1 cellular context compared by ENCODE assay signal in the genomic region with DNA sequence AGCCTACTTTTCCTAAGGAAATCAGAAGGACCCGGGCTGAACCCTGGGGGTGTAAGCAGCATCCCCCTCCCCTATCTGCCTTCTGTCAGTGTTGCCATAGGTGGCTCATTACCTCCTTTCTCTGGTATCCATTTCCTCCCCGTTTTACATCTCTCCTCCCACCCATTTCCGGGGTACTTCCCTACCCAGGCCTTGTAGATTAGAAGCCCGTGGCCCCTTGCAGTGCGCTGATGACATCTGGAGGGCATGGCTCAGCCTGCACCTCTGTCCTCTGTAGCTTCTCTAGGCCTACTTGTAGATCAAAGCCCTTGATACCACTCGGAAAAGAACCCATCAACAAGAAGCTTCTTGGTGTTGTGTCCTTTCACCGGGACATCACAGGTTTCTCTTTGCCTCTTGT.
TF ChIP-seq lines count a peak whose summit lies in the region.

No MANE protein-coding gene starts in this region.

TF ChIP-seq in K562, 482 proteins besides CTCF, POLR2A, EP300 and RAD21 (continued from another document):
- TF ChIP-seq, protein P1, sequence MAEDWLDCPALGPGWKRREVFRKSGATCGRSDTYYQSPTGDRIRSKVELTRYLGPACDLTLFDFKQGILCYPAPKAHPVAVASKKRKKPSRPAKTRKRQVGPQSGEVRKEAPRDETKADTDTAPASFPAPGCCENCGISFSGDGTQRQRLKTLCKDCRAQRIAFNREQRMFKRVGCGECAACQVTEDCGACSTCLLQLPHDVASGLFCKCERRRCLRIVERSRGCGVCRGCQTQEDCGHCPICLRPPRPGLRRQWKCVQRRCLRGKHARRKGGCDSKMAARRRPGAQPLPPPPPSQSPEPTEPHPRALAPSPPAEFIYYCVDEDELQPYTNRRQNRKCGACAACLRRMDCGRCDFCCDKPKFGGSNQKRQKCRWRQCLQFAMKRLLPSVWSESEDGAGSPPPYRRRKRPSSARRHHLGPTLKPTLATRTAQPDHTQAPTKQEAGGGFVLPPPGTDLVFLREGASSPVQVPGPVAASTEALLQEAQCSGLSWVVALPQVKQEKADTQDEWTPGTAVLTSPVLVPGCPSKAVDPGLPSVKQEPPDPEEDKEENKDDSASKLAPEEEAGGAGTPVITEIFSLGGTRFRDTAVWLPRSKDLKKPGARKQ (CRISPR knock-in tag; IDR thresholded peaks at IDR 0.05), result no peak
- no peak for TF ChIP-seq ZNF239 (CRISPR knock-in tag; IDR thresholded peaks at IDR 0.05)
- no peak for TF ChIP-seq ZNF23 (CRISPR knock-in tag; IDR thresholded peaks at IDR 0.05)
- no peak for TF ChIP-seq DIDO1 (tag; IDR thresholded peaks at IDR 0.05; ENCODE audit: low read depth)
- no peak for TF ChIP-seq KLF6 (CRISPR knock-in tag; IDR thresholded peaks at IDR 0.05; ENCODE audit: borderline replicate concordance)
- TF ChIP-seq PHB2 (IDR thresholded peaks at IDR 0.05; ENCODE audit: low read depth), result no peak
- no peak for TF ChIP-seq ATF6 (CRISPR knock-in tag; IDR thresholded peaks at IDR 0.05)
- TF ChIP-seq ARHGAP35 (IDR thresholded peaks at IDR 0.05; ENCODE audit: partially characterized antibody), result no peak
- TF ChIP-seq, protein P2, sequence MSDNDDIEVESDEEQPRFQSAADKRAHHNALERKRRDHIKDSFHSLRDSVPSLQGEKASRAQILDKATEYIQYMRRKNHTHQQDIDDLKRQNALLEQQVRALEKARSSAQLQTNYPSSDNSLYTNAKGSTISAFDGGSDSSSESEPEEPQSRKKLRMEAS (CRISPR knock-in tag; IDR thresholded peaks at IDR 0.05), result no peak
- TF ChIP-seq MLX (CRISPR knock-in tag; conservative IDR thresholded peaks at IDR 0.05), result no peak
- TF ChIP-seq TAF7 (tag; IDR thresholded peaks at IDR 0.05), result no peak
- TF ChIP-seq GABPB1 (CRISPR knock-in tag; IDR thresholded peaks at IDR 0.05), result no peak
- TF ChIP-seq MTA2 (IDR thresholded peaks at IDR 0.05; ENCODE audit: low read depth), result no peak
- TF ChIP-seq NFYB (IDR thresholded peaks at IDR 0.05; ENCODE audit: extremely low read depth, insufficient read length), result no peak
TF ChIP-seq in K562: peak in this region for 0.
